8 cellular contexts compared by ENCODE assay signal in the genomic region with DNA sequence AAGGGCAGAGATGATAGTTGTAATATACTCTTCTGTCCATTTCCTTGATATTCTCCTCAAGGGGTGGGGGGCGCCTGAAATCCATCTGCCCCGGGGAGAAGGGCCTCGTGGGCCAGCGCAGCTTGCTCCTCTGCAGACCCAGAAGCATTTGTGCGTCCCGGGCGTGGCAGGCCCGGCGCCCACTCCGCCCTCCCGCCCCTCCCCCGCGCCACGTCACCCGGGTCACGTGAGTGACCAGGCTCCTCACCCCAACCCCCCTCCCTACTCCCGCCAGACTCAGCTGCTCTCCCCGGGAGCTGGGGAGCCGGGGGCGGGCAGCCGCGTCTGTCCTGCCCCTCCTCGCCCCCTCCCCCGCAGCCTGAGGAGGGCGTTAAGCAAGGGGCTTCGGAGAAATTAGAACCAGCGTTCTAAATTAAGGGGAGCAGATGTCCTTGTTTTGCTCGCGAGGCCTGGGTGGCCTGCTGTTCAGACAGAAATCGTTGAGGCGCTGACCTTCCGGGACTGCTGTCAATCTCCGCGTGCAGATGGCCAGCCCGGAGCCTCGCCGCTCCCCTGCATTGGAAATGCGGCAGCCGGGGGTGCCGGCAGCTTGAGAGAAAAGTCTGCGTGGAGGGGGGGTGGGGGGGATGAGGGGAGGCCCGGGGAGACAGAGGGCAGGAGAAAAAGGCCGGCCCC.
DNase-seq lines count a peak whose midpoint lies in the region; ATAC-seq, FAIRE-seq and TF ChIP-seq lines count a peak whose summit lies in the region.

No MANE protein-coding gene starts in this region.

- DNase-seq in GM10266 (ENCODE audit: extremely low spot score) (peak; percentile 85), NCI-H524 (lab: John Stamatoyannopoulos, UW) (peak; percentile 82 to 91), endothelial cell of umbilical vein (ENCODE audit: low read depth, low spot score) (peak; percentile 58), mesothelial cell of epicardium (ENCODE audit: low spot score in 2 of 2, unreplicated experiment in 2 of 2) (peak; percentile 59 to 70)
- DNase-seq in activated CD8-positive, alpha-beta memory T cell treated with anti-CD3 and anti-CD28 coated beads, Interleukin-2, amount 50 U/mL, for 24 hours (ENCODE audit: extremely low read depth), result peak; percentile 23
- DNase-seq in stimulated activated CD8-positive, alpha-beta memory T cell treated with anti-CD3 and anti-CD28 coated beads, Interleukin-12 subunit alpha, Interleukin-12 subunit beta, amount 100 ng/mL, for 4 hours (ENCODE audit: low read depth), result peak; percentile 57

- peak overlapping the region; percentile 63 for H3K4me2 ChIP-seq in endothelial cell of umbilical vein (ENCODE audit: insufficient read depth, low read length)

- BruUV-seq in endothelial cell of umbilical vein (replicated peaks; lab: Mats Ljungman, UMichigan), result no TSS peak

- H3K36me3 ChIP-seq in endothelial cell of umbilical vein (ENCODE audit: control insufficient read depth in 2 of 2, extremely low read depth in 1 of 2, insufficient read depth in 2 of 2, low read length in 2 of 2), result no peaks in the 10 kb centered on the region

- peak overlapping the region; percentile 69 for H3K4me3 Mint-ChIP-seq in mesothelial cell of epicardium

- ATAC-seq in HG02610 (IDR thresholded peaks at IDR 0.05; ENCODE audit: unreplicated experiment) (peak; percentile 53), HG02938 (IDR thresholded peaks at IDR 0.05; ENCODE audit: unreplicated experiment) (no peak)

- FAIRE-seq in endothelial cell of umbilical vein (lab: Jason Lieb, UNC), result no peak

- dilution Hi-C loops in endothelial cell of umbilical vein (cut with MboI; ENCODE audit: extremely low pct_ligation_motif_present, low sequenced_read_pairs), result no loop called here

- peak overlapping the region; percentile 96 for H3K27ac ChIP-seq in endothelial cell of umbilical vein (ENCODE audit: insufficient read depth, low read depth, low read length)

- H3K9me3 ChIP-seq in endothelial cell of umbilical vein (replicated peaks; ENCODE audit: control insufficient read depth, insufficient read depth, low read length), result no peaks in the 10 kb centered on the region

- H3K27me3 Mint-ChIP-seq in mesothelial cell of epicardium (ENCODE audit: low read depth), result no peaks in the 10 kb centered on the region

- H3K4me1 Mint-ChIP-seq in mesothelial cell of epicardium, result peaks cover 42% of the 10 kb centered on the region

- no peaks in the 10 kb centered on the region for H3K9me3 Mint-ChIP-seq in mesothelial cell of epicardium

- H3K27ac Mint-ChIP-seq in mesothelial cell of epicardium, result peak overlapping the region; percentile 91

- peak overlapping the region in 2 of 3 experiments; percentile 3 to 19 for H3K4me3 ChIP-seq in endothelial cell of umbilical vein (replicated peaks in 1 of 3; ENCODE audit: insufficient read depth in 1 of 3, low read depth in 1 of 3, low read length in 3 of 3)

- H3K36me3 Mint-ChIP-seq in mesothelial cell of epicardium, result no peaks in the 10 kb centered on the region

- POLR2A ChIA-PET in endothelial cell of umbilical vein (lab: Charles Lee), result interaction anchor here (0.6 to 0.9 kb wide), 2 partner anchors 101 to 123 kb away, joined by 5 to 11 read pairs; no protein-coding TSS in a partner anchor

- peak overlapping the region; percentile 82 for H2AFZ ChIP-seq in endothelial cell of umbilical vein (ENCODE audit: low read depth, low read length)

- TF ChIP-seq POLR2A in endothelial cell of umbilical vein (IDR thresholded peaks at IDR 0.05; ENCODE audit: low read depth, low read length), result no peak

- CTCF ChIA-PET in endothelial cell of umbilical vein (lab: Charles Lee), result interaction anchor here (0.6 to 2.3 kb wide), 5 partner anchors 13 to 413 kb away, joined by 3 to 9 read pairs (median 3); a partner anchor contains a TSS

- H3K9ac ChIP-seq in endothelial cell of umbilical vein (replicated peaks; ENCODE audit: extremely low read depth, insufficient read depth, low read length), result peak overlapping the region; percentile 70

- peaks cover 21% of the 10 kb centered on the region for H3K4me1 ChIP-seq in endothelial cell of umbilical vein (ENCODE audit: control insufficient read depth, extremely low read depth, insufficient read depth, low read length)

- no peaks in the 10 kb centered on the region for H3K27me3 ChIP-seq in endothelial cell of umbilical vein (ENCODE audit: control insufficient read depth in 2 of 2, insufficient read depth in 2 of 2, low read length in 2 of 2)

- H3K9me1 ChIP-seq in endothelial cell of umbilical vein (replicated peaks; ENCODE audit: control insufficient read depth, extremely low read depth, insufficient read depth, low read length), result no peaks in the 10 kb centered on the region

- H3K79me2 ChIP-seq in endothelial cell of umbilical vein (ENCODE audit: control insufficient read depth, insufficient read depth, low read length), result no peaks in the 10 kb centered on the region

- intact Hi-C loops in endothelial cell of umbilical vein (cut with micrococcal nuclease), result loop anchor here (1.0 to 10.0 kb wide), 7 partner anchors 51 to 349 kb away; a partner anchor contains a TSS

- TF ChIP-seq CTCF in GM10266 (IDR thresholded peaks at IDR 0.05; ENCODE audit: control insufficient read depth, insufficient read depth, low read depth, missing control alignments) (no peak), endothelial cell of umbilical vein (IDR thresholded peaks at IDR 0.05; ENCODE audit: extremely low read depth in 1 of 2, insufficient read depth in 1 of 2, low read depth in 1 of 2, low read length in 2 of 2) (no peak), mesothelial cell of epicardium (IDR thresholded peaks at IDR 0.05; ENCODE audit: unreplicated experiment) (no peak)

- H4K20me1 ChIP-seq in endothelial cell of umbilical vein (replicated peaks; ENCODE audit: control insufficient read depth, extremely low read depth, insufficient read depth, low read length), result no peaks in the 10 kb centered on the region

TF ChIP-seq in endothelial cell of umbilical vein, 7 proteins besides CTCF, POLR2A, EP300 and RAD21:
- TF ChIP-seq FOS (IDR thresholded peaks at IDR 0.05; ENCODE audit: borderline replicate concordance, insufficient read depth, low read length), result no peak
- TF ChIP-seq JUN (IDR thresholded peaks at IDR 0.05; ENCODE audit: borderline replicate concordance, insufficient read depth, insufficient read length, low read depth), result no peak
- TF ChIP-seq MYC (IDR thresholded peaks at IDR 0.05; ENCODE audit: low read depth, low read length), result no peak
- TF ChIP-seq EZH2 (IDR thresholded peaks at IDR 0.05; ENCODE audit: borderline replicate concordance, low read depth, low read length, severe bottlenecking), result no peak
- no peak for TF ChIP-seq POLR2AphosphoS5 (IDR thresholded peaks at IDR 0.05; ENCODE audit: insufficient read depth, low read depth, low read length)
- TF ChIP-seq, protein P1, sequence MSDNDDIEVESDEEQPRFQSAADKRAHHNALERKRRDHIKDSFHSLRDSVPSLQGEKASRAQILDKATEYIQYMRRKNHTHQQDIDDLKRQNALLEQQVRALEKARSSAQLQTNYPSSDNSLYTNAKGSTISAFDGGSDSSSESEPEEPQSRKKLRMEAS (IDR thresholded peaks at IDR 0.05; ENCODE audit: insufficient read depth, insufficient read length), result no peak
- TF ChIP-seq GATA2 (IDR thresholded peaks at IDR 0.05; ENCODE audit: insufficient read depth, insufficient read length, low read depth, low read length), result no peak

Comparison
In these comparisons a context has a peak if more than half of its experiments do, and no peak if none do; other contexts are left out.
1. DNase-seq: peak in every context shown above with its lines; median percentile 86 in NCI-H524; 85 in GM10266; 64 in mesothelial cell of epicardium; 58 in endothelial cell of umbilical vein; 57 in stimulated activated CD8-positive, alpha-beta memory T cell treated with anti-CD3 and anti-CD28 coated beads, Interleukin-12 subunit alpha, Interleukin-12 subunit beta, amount 100 ng/mL, for 4 hours; 23 in activated CD8-positive, alpha-beta memory T cell treated with anti-CD3 and anti-CD28 coated beads, Interleukin-2, amount 50 U/mL, for 24 hours.